In genomic region chr14:104112609-104113571, GRCh38 we compare ENCODE assay signal across 23 cellular contexts. TPM values are rescaled to one million over a fixed set of nuclear protein-coding genes. Genes with fewer than 3 reads are reported as not detected.
DNase-seq lines count a peak whose midpoint lies in the region; ATAC-seq and TF ChIP-seq lines count a peak whose summit lies in the region.
"Had no signal": no experiment of that assay in that cellular context is flagged by ENCODE, and none has a peak within 500 bp of the region (broad histone marks: within the 10 kb centered on the region; RNA-seq: fewer than 3 reads in every experiment).

No MANE protein-coding gene starts in this region.

- H3K27ac Mint-ChIP-seq in activated CD4-positive, alpha-beta T cell treated with anti-CD3 and anti-CD28 coated beads for 36 hours = no peak overlapping the region
- no peak overlapping the region for H3K27ac Mint-ChIP-seq in activated T-helper 1 cell treated with anti-CD3 and anti-CD28 coated beads, Interleukin-12 subunit alpha, Interleukin-12 subunit beta, Interleukin-2, Interleukin-4 antibody, amounts not matched to agents 30 ng/mL and 10 ng/mL and 1 ng/mL, durations not matched to agents 14 hours and 24 hours and 36 hours
- H3K27ac Mint-ChIP-seq: activated naive CD4-positive, alpha-beta T cell treated with anti-CD3 and anti-CD28 coated beads, Interleukin-2, amount 50 U/mL, for 24 hours; activated T-cell treated with anti-CD3 and anti-CD28 coated beads, Interleukin-2, amount 50 U/mL, for 72 hours; CD8-positive, alpha-beta memory T cell; naive thymus-derived CD8-positive, alpha-beta T cell had no signal

- no peak for ATAC-seq in activated CD4-positive, alpha-beta T cell treated with anti-CD3 and anti-CD28 coated beads for 36 hours
- ATAC-seq: activated T-cell treated with anti-CD3 and anti-CD28 coated beads, Interleukin-2, amount 50 U/mL, for 72 hours; naive thymus-derived CD8-positive, alpha-beta T cell had no signal

- H3K27ac ChIP-seq in HEK293 (ENCODE audit: extremely low read depth, low read depth, low read length) (no peak overlapping the region), left ventricle myocardium inferior (replicated peaks) (no peak overlapping the region), osteoblast (ENCODE audit: low read depth, low read length) (no peak overlapping the region)
- H3K27ac ChIP-seq: upper lobe of left lung had no signal

- no peak overlapping the region for H3K4me3 ChIP-seq in HEK293 (ENCODE audit: low read depth, low read length)
- H3K4me3 ChIP-seq in left ventricle myocardium inferior = no peak overlapping the region
- H3K4me3 ChIP-seq in osteoblast (ENCODE audit: insufficient read depth, low read length) = no peak overlapping the region
- H3K4me3 ChIP-seq: upper lobe of left lung had no signal

- no peak overlapping the region for H3K4me3 Mint-ChIP-seq in activated CD4-positive, alpha-beta T cell treated with anti-CD3 and anti-CD28 coated beads for 36 hours
- H3K4me3 Mint-ChIP-seq in activated T-helper 1 cell treated with anti-CD3 and anti-CD28 coated beads, Interleukin-12 subunit alpha, Interleukin-12 subunit beta, Interleukin-2, Interleukin-4 antibody, amounts not matched to agents 30 ng/mL and 10 ng/mL and 1 ng/mL, durations not matched to agents 14 hours and 24 hours and 36 hours = no peak overlapping the region
- H3K4me3 Mint-ChIP-seq: activated naive CD4-positive, alpha-beta T cell treated with anti-CD3 and anti-CD28 coated beads, Interleukin-2, amount 50 U/mL, for 24 hours; activated T-cell treated with anti-CD3 and anti-CD28 coated beads, Interleukin-2, amount 50 U/mL, for 72 hours; CD8-positive, alpha-beta memory T cell; naive thymus-derived CD8-positive, alpha-beta T cell had no signal

- POLR2A ChIA-PET in activated CD4-positive, alpha-beta T cell treated with anti-CD3 and anti-CD28 coated beads for 36 hours (lab: Charles Lee) = no interaction called here
- POLR2A ChIA-PET in HEK293 (lab: Yijun Ruan, JAX) = no interaction called here

- peaks cover 57% of the 10 kb centered on the region for H3K27me3 ChIP-seq in left ventricle myocardium inferior (ENCODE audit: low read depth)
- peaks cover 8% of the 10 kb centered on the region for H3K27me3 ChIP-seq in osteoblast (ENCODE audit: insufficient read depth, low read length)

- H3K36me3 ChIP-seq in HEK293 (ENCODE audit: control insufficient read depth in 2 of 2, insufficient read depth in 1 of 2, low read length in 2 of 2) = no peaks in the 10 kb centered on the region
- H3K36me3 ChIP-seq in left ventricle myocardium inferior = no peaks in the 10 kb centered on the region
- no peaks in the 10 kb centered on the region for H3K36me3 ChIP-seq in osteoblast (ENCODE audit: insufficient read depth, low read length)
- H3K36me3 ChIP-seq: upper lobe of left lung had no signal

- no peaks in the 10 kb centered on the region for H3K36me3 Mint-ChIP-seq in activated CD4-positive, alpha-beta T cell treated with anti-CD3 and anti-CD28 coated beads for 36 hours (ENCODE audit: low read depth)
- no peaks in the 10 kb centered on the region for H3K36me3 Mint-ChIP-seq in activated T-helper 1 cell treated with anti-CD3 and anti-CD28 coated beads, Interleukin-12 subunit alpha, Interleukin-12 subunit beta, Interleukin-2, Interleukin-4 antibody, amounts not matched to agents 30 ng/mL and 10 ng/mL and 1 ng/mL, durations not matched to agents 14 hours and 24 hours and 36 hours (ENCODE audit: low read depth)
- H3K36me3 Mint-ChIP-seq: activated naive CD4-positive, alpha-beta T cell treated with anti-CD3 and anti-CD28 coated beads, Interleukin-2, amount 50 U/mL, for 24 hours; CD8-positive, alpha-beta memory T cell had no signal

- intact Hi-C loops in activated CD4-positive, alpha-beta T cell treated with anti-CD3 and anti-CD28 coated beads for 36 hours (cut with DNase I, micrococcal nuclease) = loop anchor here in 1 of 2 experiments (2.0 kb wide), 1 partner anchor 62 kb away; no protein-coding TSS in a partner anchor
- intact Hi-C loops in left ventricle myocardium inferior (cut with micrococcal nuclease) = no loop called here
- intact Hi-C loops in activated T-helper 1 cell treated with anti-CD3 and anti-CD28 coated beads, Interleukin-12 subunit alpha, Interleukin-12 subunit beta, Interleukin-2, Interleukin-4 antibody, amounts not matched to agents 30 ng/mL and 10 ng/mL and 1 ng/mL, durations not matched to agents 14 hours and 24 hours and 36 hours (cut with micrococcal nuclease) = no loop called here

- H3K9me3 Mint-ChIP-seq in activated CD4-positive, alpha-beta T cell treated with anti-CD3 and anti-CD28 coated beads for 36 hours (ENCODE audit: low read depth) = no peaks in the 10 kb centered on the region
- H3K9me3 Mint-ChIP-seq in activated T-helper 1 cell treated with anti-CD3 and anti-CD28 coated beads, Interleukin-12 subunit alpha, Interleukin-12 subunit beta, Interleukin-2, Interleukin-4 antibody, amounts not matched to agents 30 ng/mL and 10 ng/mL and 1 ng/mL, durations not matched to agents 14 hours and 24 hours and 36 hours = no peaks in the 10 kb centered on the region
- H3K9me3 Mint-ChIP-seq: activated naive CD4-positive, alpha-beta T cell treated with anti-CD3 and anti-CD28 coated beads, Interleukin-2, amount 50 U/mL, for 24 hours; activated T-cell treated with anti-CD3 and anti-CD28 coated beads, Interleukin-2, amount 50 U/mL, for 72 hours; CD8-positive, alpha-beta memory T cell; naive thymus-derived CD8-positive, alpha-beta T cell had no signal

- no peaks in the 10 kb centered on the region for H4K20me1 ChIP-seq in osteoblast (ENCODE audit: insufficient read depth, low read length)

- H3K79me2 ChIP-seq in osteoblast (ENCODE audit: insufficient read depth, low read length) = no peaks in the 10 kb centered on the region

- peaks cover 10% of the 10 kb centered on the region for H3K27me3 Mint-ChIP-seq in activated CD4-positive, alpha-beta T cell treated with anti-CD3 and anti-CD28 coated beads for 36 hours
- peaks cover 3% of the 10 kb centered on the region for H3K27me3 Mint-ChIP-seq in activated T-helper 1 cell treated with anti-CD3 and anti-CD28 coated beads, Interleukin-12 subunit alpha, Interleukin-12 subunit beta, Interleukin-2, Interleukin-4 antibody, amounts not matched to agents 30 ng/mL and 10 ng/mL and 1 ng/mL, durations not matched to agents 14 hours and 24 hours and 36 hours (ENCODE audit: insufficient read depth)

- H3K4me1 Mint-ChIP-seq in activated CD4-positive, alpha-beta T cell treated with anti-CD3 and anti-CD28 coated beads for 36 hours = no peaks in the 10 kb centered on the region
- H3K4me1 Mint-ChIP-seq in activated T-helper 1 cell treated with anti-CD3 and anti-CD28 coated beads, Interleukin-12 subunit alpha, Interleukin-12 subunit beta, Interleukin-2, Interleukin-4 antibody, amounts not matched to agents 30 ng/mL and 10 ng/mL and 1 ng/mL, durations not matched to agents 14 hours and 24 hours and 36 hours (ENCODE audit: low read depth) = no peaks in the 10 kb centered on the region
- H3K4me1 Mint-ChIP-seq: activated naive CD4-positive, alpha-beta T cell treated with anti-CD3 and anti-CD28 coated beads, Interleukin-2, amount 50 U/mL, for 24 hours had no signal

- no peaks in the 10 kb centered on the region; the same call in 1 of the 2 replicates for H3K4me1 ChIP-seq in HEK293 (ENCODE audit: control insufficient read depth, insufficient read depth, low read length)
- H3K4me1 ChIP-seq in left ventricle myocardium inferior = peaks cover 19% of the 10 kb centered on the region
- no peaks in the 10 kb centered on the region for H3K4me1 ChIP-seq in osteoblast (ENCODE audit: insufficient read depth, low read length)

- H2AFZ ChIP-seq in osteoblast (ENCODE audit: low read length) = no peak overlapping the region

- peak; percentile 4 for DNase-seq in activated CD4-positive, alpha-beta T cell treated with anti-CD3 and anti-CD28 coated beads for 36 hours
- no peak for DNase-seq in activated CD4-positive, alpha-beta T cell treated with anti-CD3 and anti-CD28 coated beads, Interleukin-2, amount 50 U/mL, for 4 hours
- DNase-seq in left ventricle myocardium inferior (peak; percentile 12), osteoblast (ENCODE audit: insufficient read length, low spot score, missing footprints) (peak; percentile 77), AG08395 (ENCODE audit: low spot score) (no peak), NCI-H2081 (lab: John Stamatoyannopoulos, UW) (no peak)
- DNase-seq in activated T-helper 1 cell treated with anti-CD3 and anti-CD28 coated beads, Interleukin-12 subunit alpha, Interleukin-12 subunit beta, Interleukin-2, Interleukin-4 antibody, amounts not matched to agents 30 ng/mL and 10 ng/mL and 1 ng/mL, durations not matched to agents 14 hours and 24 hours and 36 hours (ENCODE audit: low spot score) = no peak
- DNase-seq: activated T-cell treated with anti-CD3 and anti-CD28 coated beads, Interleukin-2, amount 50 U/mL, for 72 hours; DMS53; GDM1; Karpas-422; NCI-H1694; NCI-H526 treated with DMSO at 0.1 percent for 48 hours; T1000 had no signal

- H3K4me2 ChIP-seq in osteoblast (ENCODE audit: insufficient read depth, low read length) = no peak overlapping the region

- TF ChIP-seq CTCF in HEK293 (tag by site-specific recombination; IDR thresholded peaks at IDR 0.05) (no peak), left ventricle myocardium inferior (IDR thresholded peaks at IDR 0.05; ENCODE audit: borderline replicate concordance) (no peak), osteoblast (IDR thresholded peaks at IDR 0.05; ENCODE audit: extremely low read depth, low read depth, low read length) (no peak)

- CTCF ChIA-PET in activated CD4-positive, alpha-beta T cell treated with anti-CD3 and anti-CD28 coated beads for 36 hours (lab: Charles Lee) = no interaction called here
- CTCF ChIA-PET in HEK293 (lab: Yijun Ruan, JAX) = no interaction called here

- H3K9me3 ChIP-seq in HEK293 (ENCODE audit: control insufficient read depth, insufficient read depth, low read depth, low read length) (no peaks in the 10 kb centered on the region), left ventricle myocardium inferior (replicated peaks) (no peaks in the 10 kb centered on the region), osteoblast (ENCODE audit: low read depth, low read length) (no peaks in the 10 kb centered on the region)
- H3K9me3 ChIP-seq: upper lobe of left lung had no signal

TF ChIP-seq in HEK293, 187 proteins besides CTCF, POLR2A, EP300 and RAD21 (continues in another document):
- TF ChIP-seq ZNF629 (tag by site-specific recombination; IDR thresholded peaks at IDR 0.05) = no peak

RNA-seq across cellular contexts. Expression of gene KIF26A, which starts 25.5 kb away (rescaled TPM):
- under 1 TPM; 0.21 to 0.28 TPM for total RNA-seq in activated CD4-positive, alpha-beta T cell treated with anti-CD3 and anti-CD28 coated beads for 36 hours
- 6.5 TPM for total RNA-seq in left ventricle myocardium inferior
- not detected in 2 replicates for total RNA-seq in osteoblast
- 0.05 and 0.17 TPM in 2 replicates for total RNA-seq in activated T-helper 1 cell treated with anti-CD3 and anti-CD28 coated beads, Interleukin-12 subunit alpha, Interleukin-12 subunit beta, Interleukin-2, Interleukin-4 antibody, amounts not matched to agents 30 ng/mL and 10 ng/mL and 1 ng/mL, durations not matched to agents 14 hours and 24 hours and 36 hours

RNA-seq across cellular contexts. Expression of gene ASPG, which starts 27.4 kb away (rescaled TPM):
- not detected for total RNA-seq in activated CD4-positive, alpha-beta T cell treated with anti-CD3 and anti-CD28 coated beads for 36 hours
- total RNA-seq in left ventricle myocardium inferior (27.1 TPM), osteoblast (under 0.01 TPM in 1 of 2 replicates, not detected in the other)
- not detected in 2 replicates for total RNA-seq in activated T-helper 1 cell treated with anti-CD3 and anti-CD28 coated beads, Interleukin-12 subunit alpha, Interleukin-12 subunit beta, Interleukin-2, Interleukin-4 antibody, amounts not matched to agents 30 ng/mL and 10 ng/mL and 1 ng/mL, durations not matched to agents 14 hours and 24 hours and 36 hours
- total RNA-seq: A172; activated CD8-positive, alpha-beta memory T cell treated with anti-CD3 and anti-CD28 coated beads for 36 hours; astrocyte; CD8-positive, alpha-beta memory T cell; epithelial cell of proximal tubule; naive thymus-derived CD8-positive, alpha-beta T cell had no signal

Comparison
In these comparisons a context has a peak if more than half of its experiments do, and no peak if none do; other contexts are left out.
1. DNase-seq: peak in activated CD4-positive, alpha-beta T cell treated with anti-CD3 and anti-CD28 coated beads for 36 hours (single experiment), left ventricle myocardium inferior (single experiment) and osteoblast (single experiment); none in activated CD4-positive, alpha-beta T cell treated with anti-CD3 and anti-CD28 coated beads, Interleukin-2, amount 50 U/mL, for 4 hours (0 of 2), AG08395 (single experiment), activated T-helper 1 cell treated with anti-CD3 and anti-CD28 coated beads, Interleukin-12 subunit alpha, Interleukin-12 subunit beta, Interleukin-2, Interleukin-4 antibody, amounts not matched to agents 30 ng/mL and 10 ng/mL and 1 ng/mL, durations not matched to agents 14 hours and 24 hours and 36 hours (single experiment) and NCI-H2081 (0 of 2).
2. RNA of gene ASPG, which starts 27.4 kb away (total RNA-seq): 27.1 TPM in left ventricle myocardium inferior (single experiment); not detected in activated CD4-positive, alpha-beta T cell treated with anti-CD3 and anti-CD28 coated beads for 36 hours, under 0.01 TPM in osteoblast and not detected in activated T-helper 1 cell treated with anti-CD3 and anti-CD28 coated beads, Interleukin-12 subunit alpha, Interleukin-12 subunit beta, Interleukin-2, Interleukin-4 antibody, amounts not matched to agents 30 ng/mL and 10 ng/mL and 1 ng/mL, durations not matched to agents 14 hours and 24 hours and 36 hours; every median in the first group is over 10 times any median in the second.